In the genomic region with DNA sequence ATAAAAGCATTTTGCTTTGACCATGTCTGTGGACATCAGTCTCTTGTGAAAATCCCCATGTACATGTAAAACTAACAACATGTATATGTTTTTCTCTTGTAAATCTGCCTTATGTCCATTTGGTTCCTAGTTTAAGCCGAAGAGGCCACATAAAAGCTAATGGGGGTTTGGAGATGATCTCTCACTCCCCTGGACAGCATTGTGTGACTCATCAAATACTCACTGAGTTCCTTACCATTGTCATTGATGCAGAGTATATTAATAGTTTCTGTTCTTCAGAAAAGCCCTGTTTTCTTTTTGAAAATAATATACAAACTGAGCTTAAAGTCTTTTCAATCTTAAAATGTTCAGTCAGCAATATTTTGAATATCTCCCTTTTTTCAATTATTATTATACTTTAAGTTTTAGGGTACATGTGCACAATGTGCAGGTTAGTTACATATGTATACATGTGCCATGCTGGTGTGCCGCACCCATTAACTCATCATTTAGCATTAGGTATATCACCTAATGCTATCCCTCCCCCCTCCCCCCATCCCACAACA, we compare ENCODE assay signal across 15 cellular contexts.
"Had no signal": no experiment of that assay in that cellular context is flagged by ENCODE, and none has a peak within 500 bp of the region (broad histone marks: within the 10 kb centered on the region; RNA-seq: fewer than 3 reads in every experiment).

No MANE protein-coding gene starts in this region.

- H3K9me3 ChIP-seq: neutrophil, tibial artery had no signal

- FAIRE-seq: small intestine had no signal

- H3K36me3 Mint-ChIP-seq: stimulated activated memory B cell treated with anti-CD40 and anti-IgM and Interleukin-4, amounts not matched to agents 10 μg/mL and 1 μg/mL and 100 μg/mL, for 72 hours; T-cell had no signal

- ATAC-seq: activated CD4-positive, alpha-beta T cell treated with anti-CD3 and anti-CD28 coated beads for 36 hours; activated CD8-positive, alpha-beta T cell treated with anti-CD3 and anti-CD28 coated beads for 36 hours; left colon; naive thymus-derived CD8-positive, alpha-beta T cell; stimulated activated memory B cell treated with anti-CD40 and anti-IgM and Interleukin-4, amounts not matched to agents 10 μg/mL and 1 μg/mL and 100 μg/mL, for 72 hours; T-cell had no signal

- H3K27ac ChIP-seq: dorsolateral prefrontal cortex, neutrophil, tibial artery, WERI-Rb-1 had no signal

- H3K27ac Mint-ChIP-seq: activated CD4-positive, alpha-beta T cell treated with anti-CD3 and anti-CD28 coated beads for 36 hours; activated CD8-positive, alpha-beta T cell treated with anti-CD3 and anti-CD28 coated beads for 36 hours; naive thymus-derived CD8-positive, alpha-beta T cell; stimulated activated memory B cell treated with anti-CD40 and anti-IgM and Interleukin-4, amounts not matched to agents 10 μg/mL and 1 μg/mL and 100 μg/mL, for 72 hours; T-cell had no signal

- H3K4me3 Mint-ChIP-seq: activated CD4-positive, alpha-beta T cell treated with anti-CD3 and anti-CD28 coated beads for 36 hours; activated CD8-positive, alpha-beta T cell treated with anti-CD3 and anti-CD28 coated beads for 36 hours; naive thymus-derived CD8-positive, alpha-beta T cell; stimulated activated memory B cell treated with anti-CD40 and anti-IgM and Interleukin-4, amounts not matched to agents 10 μg/mL and 1 μg/mL and 100 μg/mL, for 72 hours; T-cell had no signal

- H3K27me3 ChIP-seq: dorsolateral prefrontal cortex, neutrophil, tibial artery had no signal

- DNase-seq: activated CD4-positive, alpha-beta T cell treated with anti-CD3 and anti-CD28 coated beads for 36 hours; activated CD8-positive, alpha-beta T cell treated with anti-CD3 and anti-CD28 coated beads for 36 hours; activated naive CD4-positive, alpha-beta T cell treated with anti-CD3 and anti-CD28 coated beads, Interleukin-2, amount 50 U/mL, for 16 hours; dorsolateral prefrontal cortex; foreskin melanocyte; head of caudate nucleus; left colon; naive thymus-derived CD8-positive, alpha-beta T cell; small intestine; T-cell; tibial artery; WERI-Rb-1 had no signal

- H3K36me3 ChIP-seq: neutrophil, tibial artery, WERI-Rb-1 had no signal

- H3K27me3 Mint-ChIP-seq: activated CD4-positive, alpha-beta T cell treated with anti-CD3 and anti-CD28 coated beads for 36 hours; activated CD8-positive, alpha-beta T cell treated with anti-CD3 and anti-CD28 coated beads for 36 hours; stimulated activated memory B cell treated with anti-CD40 and anti-IgM and Interleukin-4, amounts not matched to agents 10 μg/mL and 1 μg/mL and 100 μg/mL, for 72 hours; T-cell had no signal

- H3K4me3 ChIP-seq: dorsolateral prefrontal cortex, lung, tibial artery had no signal

- H3K4me1 Mint-ChIP-seq: activated CD4-positive, alpha-beta T cell treated with anti-CD3 and anti-CD28 coated beads for 36 hours; naive thymus-derived CD8-positive, alpha-beta T cell; stimulated activated memory B cell treated with anti-CD40 and anti-IgM and Interleukin-4, amounts not matched to agents 10 μg/mL and 1 μg/mL and 100 μg/mL, for 72 hours; T-cell had no signal

- H3K9me3 Mint-ChIP-seq: stimulated activated memory B cell treated with anti-CD40 and anti-IgM and Interleukin-4, amounts not matched to agents 10 μg/mL and 1 μg/mL and 100 μg/mL, for 72 hours; T-cell had no signal
